Comparison of ENCODE assay signal across 18 cellular contexts in the genomic region with DNA sequence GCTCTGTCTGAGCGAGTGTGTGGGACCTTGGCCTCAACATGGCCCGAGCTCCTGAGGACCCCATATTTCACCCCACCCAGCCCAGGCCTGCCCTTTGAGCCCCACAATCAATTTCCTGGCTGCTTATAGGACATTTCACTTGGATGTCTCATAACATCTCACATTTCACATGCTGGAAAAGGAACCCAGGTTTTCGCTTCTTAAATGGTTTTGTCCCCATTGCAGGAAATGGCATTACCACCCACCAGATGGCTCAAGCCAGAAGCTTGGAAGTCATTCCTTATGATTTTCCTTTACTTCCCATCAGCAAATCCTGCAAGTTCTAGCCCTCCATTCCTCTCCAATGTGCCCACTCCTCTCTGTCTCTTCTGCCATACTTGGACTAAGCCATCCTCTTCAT. TPM values are rescaled to one million over a fixed set of nuclear protein-coding genes. Genes with fewer than 3 reads are reported as not detected.
DNase-seq lines count a peak whose midpoint lies in the region; ATAC-seq and TF ChIP-seq lines count a peak whose summit lies in the region.
"Had no signal": no experiment of that assay in that cellular context is flagged by ENCODE, and none has a peak within 500 bp of the region (broad histone marks: within the 10 kb centered on the region; RNA-seq: fewer than 3 reads in every experiment).

No MANE protein-coding gene starts in this region.

- peaks cover 94% of the 10 kb centered on the region for H3K79me2 ChIP-seq in GM23248 (ENCODE audit: insufficient read depth)

- 0 out of 2 replicates have a peak, but pooled peaks cover 10% of the 10 kb centered on the region for H3K36me3 ChIP-seq in GM23248 (ENCODE audit: low read depth)

- no peak for ATAC-seq in HG03196 (IDR thresholded peaks at IDR 0.05; ENCODE audit: unreplicated experiment)

- no peaks in the 10 kb centered on the region for H3K9me3 ChIP-seq in GM23248 (ENCODE audit: low read depth)

- H3K36me3 Mint-ChIP-seq in CD14-positive monocyte = no peaks in the 10 kb centered on the region

- 94 to 97% methylated on average over 3 of the region's 3 CpGs for WGBS in GM23248 (ENCODE audit: low coverage in 1 of 2, low lambda C conversion rate in 2 of 2, missing lambda C conversion rate in 2 of 2), 2 experiments

- no peak overlapping the region for H3K4me3 Mint-ChIP-seq in CD14-positive monocyte

- H3K27me3 ChIP-seq in GM23248 (replicated peaks; ENCODE audit: insufficient read depth) = no peaks in the 10 kb centered on the region

- TF ChIP-seq CTCF in CD14-positive monocyte (IDR thresholded peaks at IDR 0.05) = no peak
- TF ChIP-seq CTCF in coronary artery (IDR thresholded peaks at IDR 0.05) = no peak

- intact Hi-C loops in CD14-positive monocyte (cut with micrococcal nuclease) = no loop called here
- intact Hi-C loops in posterior vena cava (cut with DNase I) = loop anchor here in 1 of 2 donors (10.0 kb wide), 1 partner anchor 108 kb away; no protein-coding TSS in a partner anchor

- in situ Hi-C loops in GM23248 (cut with MboI) = no loop called here

- H3K9ac ChIP-seq in GM23248 = no peak overlapping the region
- H3K9ac ChIP-seq: KMS-11 had no signal

- no peaks in the 10 kb centered on the region for H3K9me2 ChIP-seq in GM23248 (ENCODE audit: insufficient read depth)

- no peaks in the 10 kb centered on the region for H3K9me3 Mint-ChIP-seq in CD14-positive monocyte

- H3K4me1 Mint-ChIP-seq in CD14-positive monocyte = peaks cover 6% of the 10 kb centered on the region

- peaks cover 2 to 6% (median 2%) of the 10 kb centered on the region in 3 donors for H3K27me3 Mint-ChIP-seq in CD14-positive monocyte (ENCODE audit: low read depth in 3 of 3)

- H2AFZ ChIP-seq in GM23248 = no peak overlapping the region

- no peak overlapping the region for H3K27ac Mint-ChIP-seq in CD14-positive monocyte

- no peak overlapping the region for H3K4me2 ChIP-seq in GM23248 (ENCODE audit: unreplicated experiment)
- H3K4me2 ChIP-seq: KMS-11 had no signal

- H4K20me1 ChIP-seq in GM23248 (ENCODE audit: insufficient read depth) = peaks cover 4% of the 10 kb centered on the region; the same call in 1 of the 2 replicates

- H3K27ac ChIP-seq in GM23248 = peak overlapping the region; percentile 65; the same call in 1 of the 2 replicates
- no peak overlapping the region for H3K27ac ChIP-seq in coronary artery
- H3K27ac ChIP-seq: KMS-11 had no signal

- H3K4me1 ChIP-seq in GM23248 (ENCODE audit: insufficient read depth) = peaks cover 46% of the 10 kb centered on the region

- H3K4me3 ChIP-seq in GM23248 (no peak overlapping the region), coronary artery (no peak overlapping the region)

- peak; percentile 4 for DNase-seq in CD14-positive monocyte (ENCODE audit: low spot score)
- no peak for DNase-seq in GM23248
- peak; percentile 24 for DNase-seq in coronary artery (ENCODE audit: low spot score)
- DNase-seq in posterior vena cava (ENCODE audit: low spot score) = peak; percentile 5
- no peak for DNase-seq in erythroblast (lab: John Stamatoyannopoulos, UW)
- no peak for DNase-seq in pons (ENCODE audit: low spot score)
- DNase-seq: DMS 273 treated with DMSO at 0.1 percent for 48 hours, DND-41, H7, MV-4-11, NCI-H1694 treated with DMSO at 0.1 percent for 48 hours, NCI-H2107, NCI-H510A, NCI-H748 treated with DMSO at 0.1 percent for 48 hours, Right ventricle myocardium superior had no signal

- no peak for TF ChIP-seq POLR2A in erythroblast (IDR thresholded peaks at IDR 0.05; ENCODE audit: low read length)

- peaks cover 32% of the 10 kb centered on the region for H3F3A ChIP-seq in GM23248 (ENCODE audit: insufficient read depth)

RNA-seq across cellular contexts. Expression of gene ITGA11, which starts 14.9 kb away (rescaled TPM):
- polyA plus RNA-seq in CD14-positive monocyte = under 1 TPM in 1 of 2 donors, not detected in 1; 0.01 TPM
- 352 and 408 TPM in 2 replicates for total RNA-seq in GM23248 (2014; rRNA removed; shearing (Covaris generic))
- polyA plus RNA-seq in GM23248 (2016; fragmentation: Nextera tagmentation; extraction: Ambion mirVana) = 312 TPM in 2 replicates
- total RNA-seq in posterior vena cava = 10 to 100 TPM; 23.1 to 62.5 TPM
- total RNA-seq: HT-29 had no signal

Comparison
In these comparisons a context has a peak if more than half of its experiments do, and no peak if none do; other contexts are left out.
1. DNase-seq: peak in CD14-positive monocyte (single experiment), coronary artery (single experiment) and posterior vena cava (single experiment); none in GM23248 (single experiment), erythroblast (0 of 2) and pons (single experiment).